ENCODE assay signal across 8 cellular contexts in the genomic region with DNA sequence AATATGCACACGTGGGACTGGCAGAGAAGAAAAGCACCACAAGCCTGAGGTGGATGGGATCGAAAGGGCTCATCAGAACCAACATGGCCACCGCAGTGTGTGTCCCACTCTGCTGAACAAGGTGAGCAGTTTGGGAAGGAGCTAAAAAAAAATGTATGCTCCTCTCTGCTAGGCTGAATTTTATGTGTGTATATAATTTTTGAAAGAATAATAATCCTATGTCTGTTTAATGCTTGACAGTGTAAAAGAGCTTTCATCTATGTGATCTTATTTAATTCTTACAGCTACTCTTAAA. TPM values are rescaled to one million over a fixed set of nuclear protein-coding genes. Genes with fewer than 3 reads are reported as not detected.
DNase-seq lines count a peak whose midpoint lies in the region; ATAC-seq, FAIRE-seq and TF ChIP-seq lines count a peak whose summit lies in the region.

No MANE protein-coding gene starts in this region.

- TF ChIP-seq CTCF in GM12875 (IDR thresholded peaks at IDR 0.05; ENCODE audit: borderline replicate concordance, insufficient read depth, low read depth, low read length) (no peak), GM12878 (IDR thresholded peaks at IDR 0.05 in 2 of 3, conservative IDR thresholded peaks at IDR 0.05 in 1 of 3; ENCODE audit: control insufficient read depth in 2 of 3, extremely low read depth in 1 of 3, insufficient read depth in 1 of 3, low read depth in 3 of 3, low read length in 3 of 3) (no peak)

- CTCF ChIA-PET in GM12878 (lab: Yijun Ruan, JAX) = interaction anchor here (0.6 to 8.4 kb wide), 10 partner anchors 9 to 241 kb away, joined by 3 to 132 read pairs (median 3); a partner anchor contains a TSS

- peak overlapping the region; percentile 90 for H3K4me2 ChIP-seq in GM12878 (ENCODE audit: control insufficient read depth, insufficient read depth)

- no peaks in the 10 kb centered on the region for H3K36me3 ChIP-seq in GM12878 (ENCODE audit: control insufficient read depth in 2 of 2, insufficient read depth in 2 of 2, low read length in 1 of 2)

- TF ChIP-seq RAD21 in GM12878 (IDR thresholded peaks at IDR 0.05; ENCODE audit: insufficient read depth, low read depth, low read length) = no peak

- no peak for TF ChIP-seq EP300 in GM12878 (IDR thresholded peaks at IDR 0.05; ENCODE audit: borderline replicate concordance in 1 of 2, control insufficient read depth in 1 of 2, low read depth in 2 of 2, low read length in 2 of 2)

- POLR2A ChIA-PET in GM12878 (lab: Charles Lee) = interaction anchor here (0.6 to 6.0 kb wide), 10 partner anchors 14 to 872 kb away, joined by 3 to 104 read pairs (median 4); a partner anchor contains a TSS

- RAD21 ChIA-PET in GM12878 (lab: Charles Lee; ENCODE audit: unreplicated experiment) = interaction anchor here (0.7 to 7.8 kb wide), 11 partner anchors 15 to 372 kb away, joined by 3 to 74 read pairs (median 4); a partner anchor contains a TSS

- DNase-seq in OCI-M1 (lab: John Stamatoyannopoulos, UW) (peak; percentile 80), GM12878 (ENCODE audit: low read depth, low spot score) (no peak), lung microvascular endothelial cell (ENCODE audit: low read depth in 2 of 2) (peak; percentile 45 to 54), A172 (ENCODE audit: low spot score) (no peak)

- H3K27me3 ChIP-seq in GM12878 (replicated peaks in 1 of 2; ENCODE audit: control insufficient read depth in 2 of 2, insufficient read depth in 2 of 2, low read length in 1 of 2) = no peaks in the 10 kb centered on the region

- in situ Hi-C loops in GM12878 (cut with MboI) = no loop called here

- peaks cover 43% of the 10 kb centered on the region for H3K4me1 ChIP-seq in GM12878 (ENCODE audit: control insufficient read depth, insufficient read depth, low read length)

- ATAC-seq in GM12878 = peak; percentile 4; the same call in 1 of the 3 replicates
- ATAC-seq in GM21717 (IDR thresholded peaks at IDR 0.05; ENCODE audit: unreplicated experiment) = no peak
- no peak for ATAC-seq in GM18858 (IDR thresholded peaks at IDR 0.05; ENCODE audit: unreplicated experiment)

- TF ChIP-seq POLR2A in GM12878 (IDR thresholded peaks at IDR 0.05; ENCODE audit: low read depth, low read length) = no peak

- intact Hi-C loops in GM12878 (cut with micrococcal nuclease; ENCODE audit: unreplicated experiment) = loop anchor here (2.0 to 5.0 kb wide), 2 partner anchors 180 to 593 kb away; a partner anchor contains a TSS

- peak overlapping the region; percentile 66 for H2AFZ ChIP-seq in GM12878 (ENCODE audit: control insufficient read depth, low read depth, low read length)

- no peaks in the 10 kb centered on the region for H4K20me1 ChIP-seq in GM12878 (ENCODE audit: control insufficient read depth, insufficient read depth)

- BruUV-seq in GM12878 (replicated peaks; lab: Mats Ljungman, UMichigan) = TSS peak; percentile 79

- no peak for FAIRE-seq in GM12878 (lab: Jason Lieb, UNC)

- H3K27ac ChIP-seq in GM12878 (ENCODE audit: control insufficient read depth, insufficient read depth) = peak overlapping the region; percentile 90
- H3K27ac ChIP-seq in temporal lobe (ENCODE audit: low read depth, low read length) = peak overlapping the region; percentile 89

- SMC1A ChIA-PET in GM12878 (lab: Charles Lee; ENCODE audit: uncharacterized antibody, unreplicated experiment) = interaction anchor here (0.9 to 9.0 kb wide), 7 partner anchors 10 to 106 kb away, joined by 3 to 86 read pairs (median 5); a partner anchor contains a TSS

- no peaks in the 10 kb centered on the region for H3K9me3 ChIP-seq in GM12878 (replicated peaks; ENCODE audit: control insufficient read depth, insufficient read depth, low read length)

- 35% methylated on average over 3 of the region's 3 CpGs for WGBS in GM12878 (ENCODE audit: insufficient coverage, insufficient replicate concordance, low lambda C conversion rate, missing lambda C conversion rate)

- H3K4me3 ChIP-seq in GM12875 (ENCODE audit: low read depth, low read length) (peak overlapping the region; percentile 51), GM12878 (peak overlapping the region; percentile 81)

- no peaks in the 10 kb centered on the region for H3K79me2 ChIP-seq in GM12878 (ENCODE audit: control insufficient read depth, insufficient read depth, low read length)

- H3K9ac ChIP-seq in GM12878 (ENCODE audit: control insufficient read depth, insufficient read depth, low read length) = peak overlapping the region; percentile 74

TF ChIP-seq in GM12878, 131 proteins besides CTCF, POLR2A, EP300 and RAD21 (continues in another document):
- no peak for TF ChIP-seq NR2C1 (IDR thresholded peaks at IDR 0.05)
- TF ChIP-seq TBL1XR1 (IDR thresholded peaks at IDR 0.05; ENCODE audit: low read depth, low read length) = no peak
- TF ChIP-seq, protein P1, sequence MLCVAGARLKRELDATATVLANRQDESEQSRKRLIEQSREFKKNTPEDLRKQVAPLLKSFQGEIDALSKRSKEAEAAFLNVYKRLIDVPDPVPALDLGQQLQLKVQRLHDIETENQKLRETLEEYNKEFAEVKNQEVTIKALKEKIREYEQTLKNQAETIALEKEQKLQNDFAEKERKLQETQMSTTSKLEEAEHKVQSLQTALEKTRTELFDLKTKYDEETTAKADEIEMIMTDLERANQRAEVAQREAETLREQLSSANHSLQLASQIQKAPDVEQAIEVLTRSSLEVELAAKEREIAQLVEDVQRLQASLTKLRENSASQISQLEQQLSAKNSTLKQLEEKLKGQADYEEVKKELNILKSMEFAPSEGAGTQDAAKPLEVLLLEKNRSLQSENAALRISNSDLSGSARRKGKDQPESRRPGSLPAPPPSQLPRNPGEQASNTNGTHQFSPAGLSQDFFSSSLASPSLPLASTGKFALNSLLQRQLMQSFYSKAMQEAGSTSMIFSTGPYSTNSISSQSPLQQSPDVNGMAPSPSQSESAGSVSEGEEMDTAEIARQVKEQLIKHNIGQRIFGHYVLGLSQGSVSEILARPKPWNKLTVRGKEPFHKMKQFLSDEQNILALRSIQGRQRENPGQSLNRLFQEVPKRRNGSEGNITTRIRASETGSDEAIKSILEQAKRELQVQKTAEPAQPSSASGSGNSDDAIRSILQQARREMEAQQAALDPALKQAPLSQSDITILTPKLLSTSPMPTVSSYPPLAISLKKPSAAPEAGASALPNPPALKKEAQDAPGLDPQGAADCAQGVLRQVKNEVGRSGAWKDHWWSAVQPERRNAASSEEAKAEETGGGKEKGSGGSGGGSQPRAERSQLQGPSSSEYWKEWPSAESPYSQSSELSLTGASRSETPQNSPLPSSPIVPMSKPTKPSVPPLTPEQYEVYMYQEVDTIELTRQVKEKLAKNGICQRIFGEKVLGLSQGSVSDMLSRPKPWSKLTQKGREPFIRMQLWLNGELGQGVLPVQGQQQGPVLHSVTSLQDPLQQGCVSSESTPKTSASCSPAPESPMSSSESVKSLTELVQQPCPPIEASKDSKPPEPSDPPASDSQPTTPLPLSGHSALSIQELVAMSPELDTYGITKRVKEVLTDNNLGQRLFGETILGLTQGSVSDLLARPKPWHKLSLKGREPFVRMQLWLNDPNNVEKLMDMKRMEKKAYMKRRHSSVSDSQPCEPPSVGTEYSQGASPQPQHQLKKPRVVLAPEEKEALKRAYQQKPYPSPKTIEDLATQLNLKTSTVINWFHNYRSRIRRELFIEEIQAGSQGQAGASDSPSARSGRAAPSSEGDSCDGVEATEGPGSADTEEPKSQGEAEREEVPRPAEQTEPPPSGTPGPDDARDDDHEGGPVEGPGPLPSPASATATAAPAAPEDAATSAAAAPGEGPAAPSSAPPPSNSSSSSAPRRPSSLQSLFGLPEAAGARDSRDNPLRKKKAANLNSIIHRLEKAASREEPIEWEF (IDR thresholded peaks at IDR 0.05; ENCODE audit: insufficient replicate concordance, low read depth, low read length) = no peak

RNA-seq across cellular contexts. Expression of a gene that starts 14.2 kb away (rescaled TPM):
- 97.4 and 104 TPM in 2 replicates for total RNA-seq in GM12878 (2013; cell fraction: nucleolus; rRNA removed)
- 11.1 and 11.9 TPM in 2 replicates for total RNA-seq in GM12878 (2014; rRNA removed)
- 14.6 and 14.7 TPM in 2 replicates for total RNA-seq in GM12878 (2014; rRNA removed; fragmentation: Illumina TruSeq; extraction: Trizol)
- total RNA-seq in GM12878 (2021) = 26.7 and 29.6 TPM in 2 replicates
- polyA plus RNA-seq in GM12878 (2011; ENCODE audit: low read depth) = 6.6 TPM
- polyA plus RNA-seq in GM12878 (2011; rRNA removed) = 13.4 and 23.0 TPM in 2 replicates
- 32.0 and 43.1 TPM in 2 replicates for polyA plus RNA-seq in GM12878 (2011; cell fraction: cytosol; rRNA removed)
- 54.2 and 56.6 TPM in 2 replicates for polyA plus RNA-seq in GM12878 (2011; cell fraction: nucleus; rRNA removed)
- 8.8 and 10.3 TPM in 2 replicates for polyA plus RNA-seq in GM12878 (2012)
- polyA plus RNA-seq in GM12878 (2014; fragmentation: Illumina TruSeq; extraction: Trizol) = 11.6 and 19.2 TPM in 2 replicates
- polyA plus RNA-seq in GM12878 (2014; fragmentation: Nextera tagmentation; extraction: Ambion mirVana) = 1 to 10 TPM; 2.0 to 2.4 TPM
- 12.6 and 14.9 TPM in 2 replicates for polyA plus RNA-seq in GM12878 (2014; rRNA removed)
- polyA plus RNA-seq in GM12878 (2016; fragmentation: Nextera tagmentation; extraction: Ambion mirVana) = 10 to 100 TPM; 10.3 to 10.6 TPM
- 61.4 and 62.1 TPM in 2 replicates for polyA minus RNA-seq in GM12878 (2011; rRNA and poly(A)+ RNA removed)
- polyA minus RNA-seq in GM12878 (2011; cell fraction: cytosol; rRNA and poly(A)+ RNA removed) = 17.2 and 17.9 TPM in 2 replicates
- polyA minus RNA-seq in GM12878 (2011; cell fraction: nucleus; rRNA and poly(A)+ RNA removed) = 14.6 and 38.2 TPM in 2 replicates
- total RNA-seq in lung microvascular endothelial cell = 33.3 and 36.7 TPM in 2 replicates
- total RNA-seq in temporal lobe = 9.6 TPM
- total RNA-seq in A172 (2014; rRNA removed; shearing (Covaris generic)) = 7.8 and 9.2 TPM in 2 replicates

RNA-seq across cellular contexts. Expression of a gene that starts 29.6 kb away (rescaled TPM):
- 0.13 TPM in 1 of 2 replicates, not detected in the other for total RNA-seq in GM12878 (2013; cell fraction: nucleolus; rRNA removed)
- not detected in 2 replicates for total RNA-seq in GM12878 (2014; rRNA removed)
- 0.05 TPM in 1 of 2 replicates, not detected in the other for total RNA-seq in GM12878 (2014; rRNA removed; fragmentation: Illumina TruSeq; extraction: Trizol)
- total RNA-seq in GM12878 (2021) = not detected in 2 replicates
- polyA plus RNA-seq in GM12878 (2011; ENCODE audit: low read depth) = not detected
- polyA plus RNA-seq in GM12878 (2011; rRNA removed) = 0.06 and 0.07 TPM in 2 replicates
- not detected in 2 replicates for polyA plus RNA-seq in GM12878 (2011; cell fraction: cytosol; rRNA removed)
- polyA plus RNA-seq in GM12878 (2011; cell fraction: nucleus; rRNA removed) = 0.10 TPM in 2 replicates
- 0.10 TPM in 1 of 2 replicates, not detected in the other for polyA plus RNA-seq in GM12878 (2012)
- polyA plus RNA-seq in GM12878 (2014; fragmentation: Illumina TruSeq; extraction: Trizol) = 0.01 TPM in 1 of 2 replicates, not detected in the other
- polyA plus RNA-seq in GM12878 (2014; fragmentation: Nextera tagmentation; extraction: Ambion mirVana) = under 1 TPM; 0.05 to 0.09 TPM
- polyA plus RNA-seq in GM12878 (2014; rRNA removed) = not detected in 2 replicates
- polyA plus RNA-seq in GM12878 (2016; fragmentation: Nextera tagmentation; extraction: Ambion mirVana) = under 1 TPM; 0.09 TPM
- polyA minus RNA-seq in GM12878 (2011; rRNA and poly(A)+ RNA removed) = 0.07 TPM in 1 of 2 replicates, not detected in the other
- not detected in 2 replicates for polyA minus RNA-seq in GM12878 (2011; cell fraction: cytosol; rRNA and poly(A)+ RNA removed)
- polyA minus RNA-seq in GM12878 (2011; cell fraction: nucleus; rRNA and poly(A)+ RNA removed) = 0.38 and 0.48 TPM in 2 replicates
- total RNA-seq in lung microvascular endothelial cell = 0.20 and 0.22 TPM in 2 replicates
- total RNA-seq in temporal lobe = under 0.01 TPM
- not detected in 2 replicates for total RNA-seq in A172 (2014; rRNA removed; shearing (Covaris generic))

Comparison
In these comparisons a context has a peak if more than half of its experiments do, and no peak if none do; other contexts are left out.
1. DNase-seq: peak in OCI-M1 (single experiment) and lung microvascular endothelial cell (2 of 2); none in GM12878 (single experiment) and A172 (single experiment).